15 cellular contexts compared by ENCODE assay signal in the genomic region with DNA sequence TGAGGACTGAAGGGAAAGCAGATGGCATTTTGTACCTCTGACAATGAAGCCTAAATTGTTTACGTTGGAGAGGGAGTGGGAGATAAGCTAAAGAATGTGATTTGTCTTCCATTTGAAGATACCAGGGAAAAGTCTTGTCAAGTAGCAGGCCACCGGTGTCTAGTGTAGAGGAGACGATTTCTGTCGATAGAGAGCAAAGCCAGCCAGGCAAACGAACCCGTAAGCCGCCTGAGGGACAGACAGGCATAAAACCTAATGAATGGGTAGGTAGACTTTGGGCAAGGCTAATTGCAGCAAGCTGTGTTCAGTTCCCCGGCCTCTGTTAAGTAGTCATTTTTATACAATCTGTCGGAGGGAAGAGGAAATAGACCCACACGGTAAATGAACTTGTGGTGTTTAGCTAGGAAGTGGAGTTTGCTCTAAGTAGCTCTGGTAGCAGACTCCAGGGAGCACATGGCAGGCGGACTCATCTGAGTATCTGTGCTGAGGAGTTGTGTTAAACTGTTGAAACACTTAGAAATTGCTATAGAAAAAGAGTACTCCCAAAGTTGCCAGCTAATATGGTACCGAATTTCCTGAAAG. TPM values are rescaled to one million over a fixed set of nuclear protein-coding genes. Genes with fewer than 3 reads are reported as not detected.
DNase-seq lines count a peak whose midpoint lies in the region; ATAC-seq and TF ChIP-seq lines count a peak whose summit lies in the region.
"Had no signal": no experiment of that assay in that cellular context is flagged by ENCODE, and none has a peak within 500 bp of the region (broad histone marks: within the 10 kb centered on the region; RNA-seq: fewer than 3 reads in every experiment).

No MANE protein-coding gene starts in this region.

- no peak for TF ChIP-seq POLR2A in vagina (IDR thresholded peaks at IDR 0.05)

- peak overlapping the region; percentile 22 for H3K4me3 Mint-ChIP-seq in activated naive CD8-positive, alpha-beta T cell treated with anti-CD3 and anti-CD28 coated beads for 36 hours

- H3K4me1 Mint-ChIP-seq in activated naive CD8-positive, alpha-beta T cell treated with anti-CD3 and anti-CD28 coated beads for 36 hours, result peaks cover 48% of the 10 kb centered on the region

- H3K9me3 Mint-ChIP-seq in activated naive CD8-positive, alpha-beta T cell treated with anti-CD3 and anti-CD28 coated beads for 36 hours, result no peaks in the 10 kb centered on the region

- TF ChIP-seq CTCF in vagina (IDR thresholded peaks at IDR 0.05) (no peak), mammary epithelial cell (conservative IDR thresholded peaks at IDR 0.05 in 1 of 2, IDR thresholded peaks at IDR 0.05 in 1 of 2; ENCODE audit: extremely low read depth in 1 of 2, insufficient read depth in 1 of 2, low read depth in 1 of 2, low read length in 2 of 2) (no peak), BE2C (IDR thresholded peaks at IDR 0.05; ENCODE audit: low read depth, low read length) (no peak)

- H3K36me3 ChIP-seq in BLaER1 treated with 17β-estradiol and CSF1 and Interleukin-3, amounts not matched to agents 10 nM and 100 nM, result peaks cover 54 to 85% (median 79%) of the 10 kb centered on the region in 11 experiments
- H3K36me3 ChIP-seq in vagina (peaks cover 0 to 38% of the 10 kb centered on the region in 2 donors), mammary epithelial cell (ENCODE audit: insufficient read depth, low read length) (peaks cover 10% of the 10 kb centered on the region), BE2C (no peaks in the 10 kb centered on the region)

- no TSS peak for BruUV-seq in mammary epithelial cell (replicated peaks; lab: Mats Ljungman, UMichigan)

- 86% methylated on average over 11 of the region's 12 CpGs for WGBS in mammary epithelial cell (ENCODE audit: low coverage, missing lambda C conversion rate)

- ATAC-seq in GM19043 (IDR thresholded peaks at IDR 0.05; ENCODE audit: low read depth, unreplicated experiment), result peak; percentile 50
- peak; percentile 49 for ATAC-seq in HG03025 (IDR thresholded peaks at IDR 0.05; ENCODE audit: low FRiP score, unreplicated experiment)
- ATAC-seq in HG02642 (IDR thresholded peaks at IDR 0.05; ENCODE audit: poor library complexity, unreplicated experiment), result no peak
- ATAC-seq: foreskin keratinocyte had no signal

- peak overlapping the region; percentile 72 for H3K27ac Mint-ChIP-seq in activated naive CD8-positive, alpha-beta T cell treated with anti-CD3 and anti-CD28 coated beads for 36 hours

- H2AFZ ChIP-seq in mammary epithelial cell (ENCODE audit: low read depth, low read length), result no peak overlapping the region

- H3K27ac ChIP-seq in BLaER1 treated with 17β-estradiol and CSF1 and Interleukin-3, amounts not matched to agents 10 nM and 100 nM, result peak overlapping the region in 9 of 11 experiments; percentile 8 to 48 (median 38); a peak in 13 of 22 replicates
- H3K27ac ChIP-seq in vagina, result no peak overlapping the region
- no peak overlapping the region for H3K27ac ChIP-seq in mammary epithelial cell (ENCODE audit: insufficient read depth, low read depth, low read length)
- H3K27ac ChIP-seq: foreskin keratinocyte had no signal

- peaks cover 26 to 34% (median 29%) of the 10 kb centered on the region in 10 experiments for H3K4me1 ChIP-seq in BLaER1 treated with 17β-estradiol and CSF1 and Interleukin-3, amounts not matched to agents 10 nM and 100 nM
- H3K4me1 ChIP-seq in vagina (peaks cover 16% of the 10 kb centered on the region), mammary epithelial cell (ENCODE audit: insufficient read depth, low read length) (peaks cover 5% of the 10 kb centered on the region), BE2C (no peaks in the 10 kb centered on the region)

- no peak overlapping the region for H3K4me3 ChIP-seq in BLaER1 treated with 17β-estradiol and CSF1 and Interleukin-3, amounts not matched to agents 10 nM and 100 nM
- H3K4me3 ChIP-seq in vagina (no peak overlapping the region), mammary epithelial cell (replicated peaks in 1 of 3; ENCODE audit: insufficient read depth in 1 of 3, low read depth in 2 of 3, low read length in 3 of 3) (no peak overlapping the region), BE2C (ENCODE audit: low read depth, low read length) (no peak overlapping the region)

- H3K4me2 ChIP-seq in BLaER1 treated with 17β-estradiol and CSF1 and Interleukin-3, amounts not matched to agents 10 nM and 100 nM, result peak overlapping the region; percentile 42 to 75 (median 59)
- H3K4me2 ChIP-seq in mammary epithelial cell (ENCODE audit: insufficient read depth, low read depth, low read length), result no peak overlapping the region

- H3K9ac ChIP-seq in BLaER1 treated with 17β-estradiol and CSF1 and Interleukin-3, amounts not matched to agents 10 nM and 100 nM, result peak overlapping the region in 2 of 11 experiments; percentile 4 to 8; a peak in 1 of 22 replicates
- H3K9ac ChIP-seq in mammary epithelial cell (ENCODE audit: insufficient read depth, low read length), result no peak overlapping the region

- intact Hi-C loops in vagina (cut with DNase I) (no loop called here), mammary epithelial cell (cut with micrococcal nuclease) (no loop called here)

- no peaks in the 10 kb centered on the region for H3K79me2 ChIP-seq in mammary epithelial cell (ENCODE audit: insufficient read depth, low read length)

- CTCF ChIA-PET in mammary epithelial cell (lab: Charles Lee; ENCODE audit: low non-redundant PET), result no interaction called here

- peaks cover 57% of the 10 kb centered on the region for H3K36me3 Mint-ChIP-seq in activated naive CD8-positive, alpha-beta T cell treated with anti-CD3 and anti-CD28 coated beads for 36 hours

- dilution Hi-C loops in mammary epithelial cell (cut with HindIII; ENCODE audit: low sequenced_read_pairs), result no loop called here

- peaks cover 0 to 62% (median 0%) of the 10 kb centered on the region in 11 experiments; a peak in 7 of 22 replicates for H4K20me1 ChIP-seq in BLaER1 treated with 17β-estradiol and CSF1 and Interleukin-3, amounts not matched to agents 10 nM and 100 nM
- no peaks in the 10 kb centered on the region for H4K20me1 ChIP-seq in mammary epithelial cell (ENCODE audit: insufficient read depth, low read length)

- DNase-seq in activated naive CD8-positive, alpha-beta T cell treated with anti-CD3 and anti-CD28 coated beads for 36 hours, result no peak
- DNase-seq in vagina (ENCODE audit: extremely low spot score in 2 of 2) (no peak), mammary epithelial cell (no peak), BE2C (no peak)
- DNase-seq: activated CD4-positive, CD25-positive, alpha-beta regulatory T cell; activated naive CD4-positive, alpha-beta T cell treated with Interleukin-2 at 50 U/mL for 16 hours; foreskin keratinocyte; NCI-H446; occipital lobe; SHP77 treated with DMSO at 0.1 percent for 48 hours; stimulated activated CD4-positive, alpha-beta T cell treated with anti-CD3 and anti-CD28 coated beads, Interleukin-15, amount 100 ng/mL, for 24 hours had no signal

- in situ Hi-C loops in mammary epithelial cell (cut with MboI; ENCODE audit: low sequenced_read_pairs in 2 of 2), result no loop called here

- no peaks in the 10 kb centered on the region for H3K27me3 ChIP-seq in BLaER1 treated with 17β-estradiol and CSF1 and Interleukin-3, amounts not matched to agents 10 nM and 100 nM
- H3K27me3 ChIP-seq in vagina, result no peaks in the 10 kb centered on the region
- H3K27me3 ChIP-seq in mammary epithelial cell (ENCODE audit: insufficient read depth, low read length), result no peaks in the 10 kb centered on the region
- H3K27me3 ChIP-seq in BE2C, result no peaks in the 10 kb centered on the region; the same call in 1 of the 2 replicates
- H3K27me3 ChIP-seq: foreskin keratinocyte had no signal

- H3K27me3 Mint-ChIP-seq in activated naive CD8-positive, alpha-beta T cell treated with anti-CD3 and anti-CD28 coated beads for 36 hours, result no peaks in the 10 kb centered on the region

- peaks cover 0 to 7% (median 0%) of the 10 kb centered on the region in 11 experiments; a peak in 2 of 22 replicates for H3K9me3 ChIP-seq in BLaER1 treated with 17β-estradiol and CSF1 and Interleukin-3, amounts not matched to agents 10 nM and 100 nM (replicated peaks in 1 of 11)
- H3K9me3 ChIP-seq in vagina (no peaks in the 10 kb centered on the region), mammary epithelial cell (replicated peaks; ENCODE audit: insufficient read depth, low read length) (no peaks in the 10 kb centered on the region), BE2C (no peaks in the 10 kb centered on the region)

RNA-seq across cellular contexts. Expression of gene SMARCA2, which starts 28.8 kb away (rescaled TPM):
- total RNA-seq in activated naive CD8-positive, alpha-beta T cell treated with anti-CD3 and anti-CD28 coated beads for 36 hours, result 10 to 100 TPM; 90.0 to 91.5 TPM
- 98.0 TPM for total RNA-seq in vagina
- total RNA-seq in mammary epithelial cell, result 10 to 100 TPM; 62.7 to 80.2 TPM
- 42.9 TPM for polyA plus RNA-seq in mammary epithelial cell
- polyA minus RNA-seq in mammary epithelial cell, result 97.7 TPM
- polyA plus RNA-seq in BE2C (2012; ENCODE audit: insufficient read depth, insufficient read length, low read depth), result 1.1 TPM

Comparison
In these comparisons a context has a peak if more than half of its experiments do, and no peak if none do; other contexts are left out.
1. H3K27ac ChIP-seq: peak in BLaER1 treated with 17β-estradiol and CSF1 and Interleukin-3, amounts not matched to agents 10 nM and 100 nM (9 of 11); none in vagina (single experiment) and mammary epithelial cell (single experiment).